16 cellular contexts compared by ENCODE assay signal in the genomic region with DNA sequence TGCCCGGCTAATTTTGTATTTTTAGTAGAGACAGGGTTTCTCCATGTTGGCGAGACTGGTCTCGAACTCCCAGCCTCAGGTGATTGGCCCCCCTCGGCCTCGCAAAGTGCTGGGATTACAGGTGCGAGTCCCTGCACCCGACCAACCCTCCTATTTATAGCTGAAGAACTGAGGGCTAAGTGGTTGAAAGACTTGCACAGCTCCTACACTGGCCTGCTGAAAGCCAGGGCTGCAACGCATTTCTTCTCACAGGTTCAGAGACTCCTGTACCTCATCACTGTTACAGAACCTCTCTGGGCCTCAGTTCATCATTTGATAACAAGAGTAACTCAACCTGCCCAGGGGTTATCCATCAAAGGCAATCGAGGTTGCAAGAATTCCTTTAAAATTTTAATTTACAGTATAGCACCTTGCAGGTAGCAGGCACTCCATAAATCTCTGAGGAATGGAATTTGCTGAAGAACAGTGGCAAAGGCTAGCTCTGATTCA.
A peak's percentile ranks its signal among the peaks of the same experiment; 100 is the strongest.
DNase-seq lines count a peak whose midpoint lies in the region; ATAC-seq, FAIRE-seq and TF ChIP-seq lines count a peak whose summit lies in the region.
"Had no signal": no experiment of that assay in that cellular context is flagged by ENCODE, and none has a peak within 500 bp of the region (broad histone marks: within the 10 kb centered on the region; RNA-seq: fewer than 3 reads in every experiment).

No MANE protein-coding gene starts in this region.

- no peak overlapping the region for H2AFZ ChIP-seq in IMR-90 (replicated peaks; ENCODE audit: low read length, poor library complexity)
- H2AFZ ChIP-seq in H1 (ENCODE audit: low read length) = 0 out of 2 replicates have a peak overlapping the region, but pooled peaks have one; percentile 75
- H2AFZ ChIP-seq in mesenchymal stem cell (ENCODE audit: low read depth, low read length) = no peak overlapping the region

- no peak for TF ChIP-seq EP300 in H1 (IDR thresholded peaks at IDR 0.05; ENCODE audit: borderline replicate concordance in 1 of 2, low read depth in 2 of 2, low read length in 2 of 2)

- no peak overlapping the region for H3K4me3 ChIP-seq in IMR-90 (ENCODE audit: insufficient read depth, low read depth, low read length)
- H3K4me3 ChIP-seq in H1 (ENCODE audit: extremely low read depth in 1 of 4, insufficient read depth in 2 of 4, low read depth in 3 of 4, low read length in 4 of 4) = no peak overlapping the region
- H3K4me3 ChIP-seq in mesenchymal stem cell (ENCODE audit: insufficient read depth in 1 of 2, low read depth in 1 of 2, low read length in 2 of 2) = no peak overlapping the region
- H3K4me3 ChIP-seq in stomach smooth muscle (ENCODE audit: low read length in 2 of 2) = peak overlapping the region in 1 of 2 donors; percentile 40

- H3K9me3 ChIP-seq in IMR-90 (ENCODE audit: control insufficient read depth, insufficient read depth, low read length) (no peaks in the 10 kb centered on the region), H1 (ENCODE audit: insufficient read depth in 2 of 2, low read depth in 1 of 2, low read length in 1 of 2) (no peaks in the 10 kb centered on the region), mesenchymal stem cell (ENCODE audit: control insufficient read depth, low read length) (no peaks in the 10 kb centered on the region), stomach smooth muscle (ENCODE audit: control insufficient read depth in 2 of 2, low read length in 2 of 2) (no peaks in the 10 kb centered on the region), T-helper 17 cell (ENCODE audit: control insufficient read depth, low read length, poor library complexity, severe bottlenecking) (no peaks in the 10 kb centered on the region)

- H2BK20ac ChIP-seq in IMR-90 (ENCODE audit: low read depth, low read length) (peak overlapping the region; percentile 9; the same call in 1 of the 2 replicates), H1 (ENCODE audit: low read length) (no peak overlapping the region)

- H3K36me3 Mint-ChIP-seq in T-helper 17 cell (ENCODE audit: low read depth) = no peaks in the 10 kb centered on the region
- H3K36me3 Mint-ChIP-seq: immature natural killer cell, T-cell had no signal

- H3K9me1 ChIP-seq in IMR-90 (ENCODE audit: insufficient read depth, low read length) = peaks cover 9% of the 10 kb centered on the region; the same call in 1 of the 2 replicates

- H3K18ac ChIP-seq in IMR-90 (ENCODE audit: low read depth, low read length) = peak overlapping the region; percentile 44
- no peak overlapping the region for H3K18ac ChIP-seq in H1 (ENCODE audit: extremely low read depth, low read length)
- peak overlapping the region in 1 of 2 experiments; percentile 54 for H3K18ac ChIP-seq in mesenchymal stem cell (ENCODE audit: low read depth in 1 of 2, low read length in 2 of 2)

- H3K9ac ChIP-seq in IMR-90 (ENCODE audit: low read depth, low read length) = no peak overlapping the region
- H3K9ac ChIP-seq in H1 (replicated peaks in 1 of 4; ENCODE audit: extremely low read depth in 1 of 4, low read depth in 3 of 4, low read length in 3 of 4) = no peak overlapping the region
- no peak overlapping the region for H3K9ac ChIP-seq in mesenchymal stem cell (ENCODE audit: low read length)
- no peak overlapping the region for H3K9ac ChIP-seq in stomach smooth muscle (ENCODE audit: low read length in 2 of 2)

- H3K27ac Mint-ChIP-seq in T-helper 17 cell = no peak overlapping the region
- H3K27ac Mint-ChIP-seq: activated naive CD4-positive, alpha-beta T cell treated with anti-CD3 and anti-CD28 coated beads, Interleukin-2, amount 50 U/mL, for 72 hours; immature natural killer cell; T-cell had no signal

- H3K4me2 ChIP-seq in IMR-90 (ENCODE audit: low read depth, low read length) (no peak overlapping the region), H1 (ENCODE audit: insufficient read depth in 1 of 2, low read depth in 2 of 2, low read length in 2 of 2) (no peak overlapping the region), mesenchymal stem cell (ENCODE audit: low read length, poor library complexity, severe bottlenecking) (no peak overlapping the region)

- peak overlapping the region; percentile 33; the same call in 1 of the 2 replicates for H3K4ac ChIP-seq in IMR-90 (ENCODE audit: low read depth, low read length)
- H3K4ac ChIP-seq in H1 (replicated peaks; ENCODE audit: insufficient read length, low read depth, low read length) = no peak overlapping the region
- H3K4ac ChIP-seq in mesenchymal stem cell (ENCODE audit: low read depth in 1 of 2, low read length in 2 of 2) = peak overlapping the region in 1 of 2 experiments; percentile 65

- CTCF ChIA-PET in IMR-90 (lab: Yijun Ruan, JAX) = no interaction called here
- CTCF ChIA-PET in H1 (lab: Charles Lee; ENCODE audit: partially characterized antibody) = interaction anchor here (1.0 kb wide), 1 partner anchor 13 kb away, joined by 4 read pairs; no protein-coding TSS in a partner anchor

- H3K4me1 Mint-ChIP-seq in T-helper 17 cell = peaks cover 5% of the 10 kb centered on the region
- H3K4me1 Mint-ChIP-seq: immature natural killer cell had no signal

- H4K20me1 ChIP-seq in IMR-90 (ENCODE audit: insufficient read depth, low read length) = no peaks in the 10 kb centered on the region
- H4K20me1 ChIP-seq in H1 (replicated peaks in 1 of 2; ENCODE audit: control insufficient read depth in 1 of 2, insufficient read depth in 2 of 2, low read length in 2 of 2) = no peaks in the 10 kb centered on the region

- H2BK5ac ChIP-seq in IMR-90 (ENCODE audit: low read depth, low read length, poor library complexity, severe bottlenecking) (no peak overlapping the region), H1 (ENCODE audit: low read depth, low read length) (no peak overlapping the region), mesenchymal stem cell (ENCODE audit: low read depth, low read length, poor library complexity, severe bottlenecking) (no peak overlapping the region)

- H3K36me3 ChIP-seq in IMR-90 (ENCODE audit: control insufficient read depth, insufficient read depth, low read length) = no peaks in the 10 kb centered on the region
- H3K36me3 ChIP-seq in H1 (ENCODE audit: control insufficient read depth in 2 of 4, insufficient read depth in 4 of 4, low read length in 3 of 4) = no peaks in the 10 kb centered on the region
- no peaks in the 10 kb centered on the region for H3K36me3 ChIP-seq in mesenchymal stem cell (ENCODE audit: control insufficient read depth in 1 of 2, insufficient read depth in 2 of 2, low read depth in 1 of 2, low read length in 2 of 2)
- H3K36me3 ChIP-seq in stomach smooth muscle (ENCODE audit: control insufficient read depth in 2 of 2, insufficient read depth in 2 of 2, low read length in 2 of 2) = no peaks in the 10 kb centered on the region

- H3K79me2 ChIP-seq in H1 (ENCODE audit: control insufficient read depth in 1 of 2, insufficient read depth in 2 of 2, low read length in 2 of 2) = no peaks in the 10 kb centered on the region

- H3K4me3 Mint-ChIP-seq in T-helper 17 cell = no peak overlapping the region
- H3K4me3 Mint-ChIP-seq: immature natural killer cell, T-cell had no signal

- no peak for TF ChIP-seq POLR2A in IMR-90 (IDR thresholded peaks at IDR 0.05; ENCODE audit: low read depth, low read length)
- no peak for TF ChIP-seq POLR2A in H1 (IDR thresholded peaks at IDR 0.05; ENCODE audit: control extremely low read depth in 1 of 2, low read depth in 2 of 2, low read length in 2 of 2)

- H2BK12ac ChIP-seq in H1 (ENCODE audit: low read depth, low read length) = no peak overlapping the region
- peak overlapping the region; percentile 12 to 38 for H2BK12ac ChIP-seq in mesenchymal stem cell (ENCODE audit: low read length in 2 of 2)

- no peak; the same call in 1 of the 2 replicates for ATAC-seq in IMR-90 (ENCODE audit: low read depth)
- ATAC-seq in T-helper 17 cell = no peak
- ATAC-seq in omental fat pad (ENCODE audit: low FRiP score) = no peak
- ATAC-seq: activated naive CD4-positive, alpha-beta T cell treated with anti-CD3 and anti-CD28 coated beads, Interleukin-2, amount 50 U/mL, for 72 hours; T-cell had no signal

- no peaks in the 10 kb centered on the region for H3K79me1 ChIP-seq in IMR-90 (ENCODE audit: low read depth in 1 of 2, low read length in 2 of 2)
- no peaks in the 10 kb centered on the region for H3K79me1 ChIP-seq in H1 (ENCODE audit: low read depth, low read length)
- no peaks in the 10 kb centered on the region for H3K79me1 ChIP-seq in mesenchymal stem cell (replicated peaks; ENCODE audit: low read length, poor library complexity, severe bottlenecking)

- H3K23ac ChIP-seq in IMR-90 (ENCODE audit: low read depth, low read length) (no peak overlapping the region), H1 (ENCODE audit: insufficient read length) (no peak overlapping the region), mesenchymal stem cell (ENCODE audit: low read length in 2 of 2) (no peak overlapping the region)

- TF ChIP-seq CTCF in IMR-90 (conservative IDR thresholded peaks at IDR 0.05; ENCODE audit: low read depth, low read length) (no peak), H1 (IDR thresholded peaks at IDR 0.05; ENCODE audit: control extremely low read depth in 1 of 3, insufficient read depth in 1 of 3, low read depth in 1 of 3, low read length in 3 of 3) (no peak), omental fat pad (IDR thresholded peaks at IDR 0.05) (no peak)

- no TSS peak for BruUV-seq in IMR-90 (replicated peaks; lab: Mats Ljungman, UMichigan)

- dilution Hi-C loops in IMR-90 (cut with HindIII; ENCODE audit: low sequenced_read_pairs, unreplicated experiment) = no loop called here

- H3K27me3 ChIP-seq in IMR-90 (ENCODE audit: control insufficient read depth, insufficient read depth, low read length) = no peaks in the 10 kb centered on the region
- no peaks in the 10 kb centered on the region for H3K27me3 ChIP-seq in H1 (replicated peaks in 1 of 4; ENCODE audit: control insufficient read depth in 3 of 4, extremely low read depth in 1 of 4, insufficient read depth in 3 of 4, low read length in 3 of 4)
- H3K27me3 ChIP-seq in mesenchymal stem cell (ENCODE audit: control insufficient read depth in 1 of 2, insufficient read depth in 1 of 2, low read length in 2 of 2) = no peaks in the 10 kb centered on the region
- H3K27me3 ChIP-seq in stomach smooth muscle (ENCODE audit: control insufficient read depth in 1 of 2, insufficient read depth in 2 of 2, low read length in 2 of 2) = no peaks in the 10 kb centered on the region

- no peak overlapping the region for H3K14ac ChIP-seq in IMR-90 (replicated peaks; ENCODE audit: low read depth, low read length)
- H3K14ac ChIP-seq in H1 (ENCODE audit: insufficient read length) = no peak overlapping the region
- no peak overlapping the region for H3K14ac ChIP-seq in mesenchymal stem cell (ENCODE audit: low read length in 2 of 2)

- H3K27me3 Mint-ChIP-seq in T-helper 17 cell = no peaks in the 10 kb centered on the region
- H3K27me3 Mint-ChIP-seq: T-cell had no signal

- no peak overlapping the region for H3K56ac ChIP-seq in IMR-90 (ENCODE audit: extremely low read depth, insufficient read depth, low read length)
- H3K56ac ChIP-seq in H1 (replicated peaks; ENCODE audit: insufficient read length, low read depth, low read length) = no peak overlapping the region

- no peak overlapping the region; a peak in 1 of 4 replicates for H4K8ac ChIP-seq in IMR-90 (ENCODE audit: low read depth in 2 of 2, low read length in 2 of 2)
- no peak overlapping the region for H4K8ac ChIP-seq in H1 (ENCODE audit: extremely low read depth, insufficient read depth, low read length)
- H4K8ac ChIP-seq in mesenchymal stem cell (ENCODE audit: low read length) = no peak overlapping the region

- H4K5ac ChIP-seq in IMR-90 (ENCODE audit: low read depth, low read length) (peak overlapping the region; percentile 21; the same call in 1 of the 2 replicates), H1 (ENCODE audit: insufficient read length, low read depth, low read length) (no peak overlapping the region)

- H2AK5ac ChIP-seq in IMR-90 (ENCODE audit: low read depth, low read length) = 0 out of 2 replicates have a peak overlapping the region, but pooled peaks have one; percentile 18
- no peak overlapping the region for H2AK5ac ChIP-seq in H1 (ENCODE audit: low read depth, low read length)
- H2AK5ac ChIP-seq in mesenchymal stem cell (ENCODE audit: low read length, severe bottlenecking) = peak overlapping the region; percentile 63

- no peak overlapping the region for H2AK9ac ChIP-seq in IMR-90 (replicated peaks; ENCODE audit: low read depth, low read length, poor library complexity)

- POLR2A ChIA-PET in IMR-90 (lab: Charles Lee; ENCODE audit: unreplicated experiment) = no interaction called here
- POLR2A ChIA-PET in H1 (lab: Charles Lee; ENCODE audit: partially characterized antibody) = no interaction called here

- FAIRE-seq in H1 (lab: Jason Lieb, UNC) = no peak
- FAIRE-seq: D721Med had no signal

- no peak for TF ChIP-seq RAD21 in IMR-90 (IDR thresholded peaks at IDR 0.05; ENCODE audit: low read length)
- TF ChIP-seq RAD21 in H1 (IDR thresholded peaks at IDR 0.05 in 1 of 2, conservative IDR thresholded peaks at IDR 0.05 in 1 of 2; ENCODE audit: low read depth in 2 of 2, low read length in 2 of 2) = no peak

- H3K23me2 ChIP-seq in H1 (ENCODE audit: low read depth, low read length) = no peaks in the 10 kb centered on the region

- H3K4me1 ChIP-seq in IMR-90 (ENCODE audit: control insufficient read depth, insufficient read depth, low read length) = peaks cover 21% of the 10 kb centered on the region
- peaks cover 0 to 4% (median 0%) of the 10 kb centered on the region in 4 experiments; a peak in 2 of 7 replicates for H3K4me1 ChIP-seq in H1 (replicated peaks in 1 of 4; ENCODE audit: control insufficient read depth in 3 of 4, insufficient read depth in 4 of 4, low read length in 3 of 4)
- H3K4me1 ChIP-seq in mesenchymal stem cell (ENCODE audit: control insufficient read depth, insufficient read depth, low read depth, low read length) = peaks cover 11% of the 10 kb centered on the region
- peaks cover 17% of the 10 kb centered on the region for H3K4me1 ChIP-seq in stomach smooth muscle (ENCODE audit: control insufficient read depth, insufficient read depth, low read length)

- in situ Hi-C loops in IMR-90 (cut with MboI; ENCODE audit: low sequenced_read_pairs) (no loop called here), G401 (cut with HindIII; ENCODE audit: low sequenced_read_pairs) (no loop called here)

- peak overlapping the region; percentile 5; the same call in 1 of the 2 replicates for H3K27ac ChIP-seq in IMR-90 (ENCODE audit: insufficient read depth, low read length)
- H3K27ac ChIP-seq in H1 (ENCODE audit: low read depth, low read length) = no peak overlapping the region
- no peak overlapping the region for H3K27ac ChIP-seq in mesenchymal stem cell (ENCODE audit: low read length, poor library complexity, severe bottlenecking)
- H3K27ac ChIP-seq in stomach smooth muscle (ENCODE audit: low read length) = peak overlapping the region; percentile 66

- H2BK15ac ChIP-seq in IMR-90 (ENCODE audit: low read depth, low read length) (no peak overlapping the region), H1 (ENCODE audit: low read length) (no peak overlapping the region), mesenchymal stem cell (ENCODE audit: low read depth, poor library complexity, severe bottlenecking) (no peak overlapping the region)

- H2BK120ac ChIP-seq in IMR-90 (ENCODE audit: low read depth, low read length) (peak overlapping the region; percentile 16; the same call in 1 of the 2 replicates), H1 (replicated peaks; ENCODE audit: low read depth, low read length) (no peak overlapping the region), mesenchymal stem cell (ENCODE audit: low read depth, low read length) (no peak overlapping the region)

- WGBS in IMR-90 (ENCODE audit: extremely low coverage in 2 of 2, insufficient read length in 1 of 2), 2 experiments = no CpG with 5 or more reads among the region's 9 CpGs
- WGBS in H1 (ENCODE audit: extremely low coverage in 1 of 2, insufficient coverage in 1 of 2, insufficient read length in 1 of 2, insufficient replicate concordance in 2 of 2, low coverage in 1 of 2, low lambda C conversion rate in 2 of 2, missing lambda C conversion rate in 1 of 2), 2 experiments = 93% methylated on average over 9 of the region's 9 CpGs; no CpG with 5 or more reads in 1 of the 2 experiments
- WGBS in mesenchymal stem cell = 97% methylated on average over 8 of the region's 9 CpGs

- H4K91ac ChIP-seq in IMR-90 (ENCODE audit: insufficient read depth, low read depth, low read length) (0 out of 2 replicates have a peak overlapping the region, but pooled peaks have one; percentile 13), H1 (replicated peaks; ENCODE audit: insufficient read length, low read length) (no peak overlapping the region), mesenchymal stem cell (ENCODE audit: low read length) (no peak overlapping the region)

- intact Hi-C loops in IMR-90 (cut with micrococcal nuclease) = loop anchor here (5.0 to 10.0 kb wide), 4 partner anchors 349 to 769 kb away; partner anchors contain the start of gene TBL1XR1

- DNase-seq in IMR-90 (no peak), H1 (ENCODE audit: low read depth in 1 of 2, low spot score in 2 of 2) (no peak), mesenchymal stem cell (no peak), T-helper 17 cell (no peak), dedifferentiated amniotic fluid mesenchymal stem cell (ENCODE audit: extremely low spot score) (no peak), omental fat pad (ENCODE audit: low spot score) (no peak), G401 (ENCODE audit: low spot score) (no peak)
- DNase-seq: activated CD4-positive, CD25-positive, alpha-beta regulatory T cell treated with anti-CD3 and anti-CD28 coated beads, Interleukin-2, amount 50 U/mL, for 72 hours; AML-193; immature natural killer cell; NCI-H2029; NCI-H526 treated with DMSO at 0.1 percent for 48 hours; T-cell had no signal

Comparison
In these comparisons a context has a peak if more than half of its experiments do, and no peak if none do; other contexts are left out.
1. H3K27ac ChIP-seq: peak in IMR-90 (single experiment) and stomach smooth muscle (single experiment); none in H1 (single experiment) and mesenchymal stem cell (single experiment).